In genomic region chr7:74094224-74095095, GRCh38 we compare ENCODE assay signal across 8 cellular contexts. TPM values are rescaled to one million over a fixed set of nuclear protein-coding genes. Genes with fewer than 3 reads are reported as not detected.
DNase-seq lines count a peak whose midpoint lies in the region; ATAC-seq and TF ChIP-seq lines count a peak whose summit lies in the region.

No MANE protein-coding gene starts in this region.

- H3K36me3 Mint-ChIP-seq in IgD-negative memory B cell, result peaks cover 4% of the 10 kb centered on the region

- peak; percentile 42 for ATAC-seq in GM21423 (IDR thresholded peaks at IDR 0.05; ENCODE audit: unreplicated experiment)
- ATAC-seq in activated CD4-positive, CD25-positive, alpha-beta regulatory T cell treated with anti-CD3 and anti-CD28 coated beads, Interleukin-2, amount 50 U/mL, for 24 hours, result peak; percentile 88 to 92

- peak overlapping the region; percentile 79 to 96 (median 92) for H3K4me3 Mint-ChIP-seq in IgD-negative memory B cell

- DNase-seq in Caki2 (ENCODE audit: low read depth) (peak; percentile 78), choroid plexus epithelial cell (ENCODE audit: low read depth) (peak; percentile 92), left kidney (ENCODE audit: low read depth, low spot score) (peak; percentile 93), NCI-H524 treated with DMSO at 0.1 percent for 48 hours (lab: John Stamatoyannopoulos, UW) (no peak)
- DNase-seq in stimulated activated CD4-positive, alpha-beta T cell treated with anti-CD3 and anti-CD28 coated beads, Interleukin-4, amount 100 ng/mL, for 1 hour, result peak; percentile 70

- in situ Hi-C loops in Caki2 (cut with HindIII; ENCODE audit: low pct_unique_long_range_greater_than_20kb, low sequenced_read_pairs), result no loop called here

- peak overlapping the region; percentile 44 for H3K4me3 ChIP-seq in choroid plexus epithelial cell (ENCODE audit: low read depth, low read length)

- H3K27me3 Mint-ChIP-seq in IgD-negative memory B cell, result no peaks in the 10 kb centered on the region

- peaks cover 4 to 20% (median 11%) of the 10 kb centered on the region in 3 donors for H3K4me1 Mint-ChIP-seq in IgD-negative memory B cell

- TF ChIP-seq CTCF in choroid plexus epithelial cell (conservative IDR thresholded peaks at IDR 0.05; ENCODE audit: low read depth, low read length), result no peak

- no peaks in the 10 kb centered on the region for H3K9me3 Mint-ChIP-seq in IgD-negative memory B cell

- peak overlapping the region; percentile 86 to 96 (median 93) for H3K27ac Mint-ChIP-seq in IgD-negative memory B cell

RNA-seq across cellular contexts. Expression of gene LIMK1, which starts 10.9 kb away (rescaled TPM):
- 50.7 and 54.0 TPM in 2 replicates for total RNA-seq in Caki2 (2014; rRNA removed; shearing (Covaris generic); ENCODE audit: low replicate concordance)
- polyA plus RNA-seq in IgD-negative memory B cell, result 14.6 TPM
